ENCODE assay signal across 10 cellular contexts in genomic region chr2:176582990-176583481, GRCh38.
A peak's percentile ranks its signal among the peaks of the same experiment; 100 is the strongest.
DNase-seq lines count a peak whose midpoint lies in the region; ATAC-seq and TF ChIP-seq lines count a peak whose summit lies in the region.
"Had no signal": no experiment of that assay in that cellular context is flagged by ENCODE, and none has a peak within 500 bp of the region (broad histone marks: within the 10 kb centered on the region; RNA-seq: fewer than 3 reads in every experiment).

No MANE protein-coding gene starts in this region.

- no peaks in the 10 kb centered on the region for H4K20me1 ChIP-seq in SK-N-SH (ENCODE audit: insufficient read depth)

- no peak for TF ChIP-seq RAD21 in SK-N-SH (IDR thresholded peaks at IDR 0.05; ENCODE audit: low read length)

- no peak overlapping the region; the same call in 1 of the 2 replicates for H2AFZ ChIP-seq in SK-N-SH (ENCODE audit: low read depth)

- POLR2A ChIA-PET in SK-N-SH (lab: Yijun Ruan, JAX): interaction anchor here (0.6 to 1.3 kb wide), 2 partner anchors 9 to 54 kb away, joined by 3 read pairs; no protein-coding TSS in a partner anchor
- POLR2A ChIA-PET in activated CD4-positive, alpha-beta T cell treated with anti-CD3 and anti-CD28 coated beads for 36 hours (lab: Charles Lee): no interaction called here

- H3F3A ChIP-seq in SK-N-SH (replicated peaks; ENCODE audit: insufficient read depth): peaks cover 30% of the 10 kb centered on the region

- no peaks in the 10 kb centered on the region for H3K36me3 Mint-ChIP-seq in activated CD4-positive, alpha-beta T cell treated with anti-CD3 and anti-CD28 coated beads for 36 hours (ENCODE audit: low read depth)

- peak overlapping the region; percentile 40; the same call in 1 of the 2 replicates for H3K9ac ChIP-seq in SK-N-SH
- no peak overlapping the region for H3K9ac ChIP-seq in subcutaneous abdominal adipose tissue (ENCODE audit: low read length in 5 of 5)

- no peaks in the 10 kb centered on the region for H3K9me2 ChIP-seq in SK-N-SH

- H3K27me3 Mint-ChIP-seq in activated CD4-positive, alpha-beta T cell treated with anti-CD3 and anti-CD28 coated beads for 36 hours: peaks cover 22% of the 10 kb centered on the region

- H3K79me2 ChIP-seq in SK-N-SH (ENCODE audit: insufficient read depth): no peaks in the 10 kb centered on the region

- peaks cover 2% of the 10 kb centered on the region for H3K4me1 Mint-ChIP-seq in activated CD4-positive, alpha-beta T cell treated with anti-CD3 and anti-CD28 coated beads for 36 hours
- H3K4me1 Mint-ChIP-seq: B cell had no signal

- no peak overlapping the region for H3K4me3 Mint-ChIP-seq in activated CD4-positive, alpha-beta T cell treated with anti-CD3 and anti-CD28 coated beads for 36 hours
- H3K4me3 Mint-ChIP-seq: B cell had no signal

- peak in 1 of 2 donors; percentile 97 for ATAC-seq in left cardiac atrium
- no peak for ATAC-seq in HG03159 (IDR thresholded peaks at IDR 0.05; ENCODE audit: unreplicated experiment)
- ATAC-seq in activated CD4-positive, alpha-beta T cell treated with anti-CD3 and anti-CD28 coated beads for 36 hours: no peak

- no peaks in the 10 kb centered on the region for H3K9me3 Mint-ChIP-seq in activated CD4-positive, alpha-beta T cell treated with anti-CD3 and anti-CD28 coated beads for 36 hours (ENCODE audit: low read depth)

- H3K4me3 ChIP-seq in SK-N-SH (ENCODE audit: low read depth in 2 of 2, low read length in 1 of 2) (no peak overlapping the region; a peak in 1 of 4 replicates), subcutaneous abdominal adipose tissue (ENCODE audit: low read depth in 1 of 5, low read length in 5 of 5) (no peak overlapping the region)

- H3K36me3 ChIP-seq in SK-N-SH (replicated peaks in 1 of 2; ENCODE audit: control insufficient read depth in 1 of 2, insufficient read depth in 2 of 2, low read length in 1 of 2) (no peaks in the 10 kb centered on the region), subcutaneous abdominal adipose tissue (ENCODE audit: control insufficient read depth in 5 of 5, insufficient read depth in 5 of 5, low read length in 5 of 5) (no peaks in the 10 kb centered on the region)

- DNase-seq in NCI-H2196 (lab: John Stamatoyannopoulos, UW; ENCODE audit: unreplicated experiment): peak; percentile 26
- DNase-seq in NCI-H2196 treated with DMSO at 0.1 percent for 48 hours (lab: John Stamatoyannopoulos, UW; ENCODE audit: unreplicated experiment): no peak
- no peak for DNase-seq in SK-N-SH
- peak; percentile 30 for DNase-seq in left cardiac atrium
- DNase-seq in activated CD4-positive, alpha-beta T cell treated with anti-CD3 and anti-CD28 coated beads for 36 hours: no peak
- DNase-seq in stimulated activated CD4-positive, alpha-beta T cell treated with anti-CD3 and anti-CD28 coated beads, Interleukin-1b, Interleukin-23, amount 100 ng/mL, for 48 hours: no peak
- DNase-seq: stimulated activated CD4-positive, alpha-beta T cell treated with anti-CD3 and anti-CD28 coated beads, Interleukin-12 subunit alpha, Interleukin-12 subunit beta, amount 100 ng/mL, for 4 hours had no signal

- H3K27ac Mint-ChIP-seq in activated CD4-positive, alpha-beta T cell treated with anti-CD3 and anti-CD28 coated beads for 36 hours: no peak overlapping the region
- H3K27ac Mint-ChIP-seq: B cell had no signal

- H3K4me1 ChIP-seq in SK-N-SH (ENCODE audit: control insufficient read depth in 1 of 2, insufficient read depth in 2 of 2, low read depth in 1 of 2, low read length in 1 of 2) (peaks cover 21 to 23% of the 10 kb centered on the region in 2 experiments; a peak in 3 of 4 replicates), subcutaneous abdominal adipose tissue (ENCODE audit: control insufficient read depth in 5 of 5, insufficient read depth in 5 of 5, low read length in 5 of 5) (no peaks in the 10 kb centered on the region)

- TF ChIP-seq EP300 in SK-N-SH (IDR thresholded peaks at IDR 0.05; ENCODE audit: borderline replicate concordance in 1 of 2, low read depth in 1 of 2, low read length in 1 of 2): peak in 1 of 2 experiments; percentile 76; a peak in 2 of 4 replicates

- intact Hi-C loops in left cardiac atrium (cut with DNase I): no loop called here
- intact Hi-C loops in activated CD4-positive, alpha-beta T cell treated with anti-CD3 and anti-CD28 coated beads for 36 hours (cut with DNase I, micrococcal nuclease): no loop called here

- H3K27me3 ChIP-seq in SK-N-SH (ENCODE audit: insufficient read depth) (no peaks in the 10 kb centered on the region), subcutaneous abdominal adipose tissue (ENCODE audit: control insufficient read depth in 5 of 5, insufficient read depth in 4 of 5, low read length in 5 of 5) (peaks cover 0 to 4% (median 0%) of the 10 kb centered on the region in 5 donors)

- H3K9me3 ChIP-seq in SK-N-SH (no peaks in the 10 kb centered on the region), subcutaneous abdominal adipose tissue (ENCODE audit: control insufficient read depth in 5 of 5, low read length in 5 of 5) (peaks cover 0 to 3% (median 0%) of the 10 kb centered on the region in 5 donors)

- CTCF ChIA-PET in SK-N-SH (lab: Yijun Ruan, JAX): interaction anchor here (1.3 to 4.0 kb wide), 6 partner anchors 10 to 443 kb away, joined by 3 to 21 read pairs (median 7); no protein-coding TSS in a partner anchor
- CTCF ChIA-PET in activated CD4-positive, alpha-beta T cell treated with anti-CD3 and anti-CD28 coated beads for 36 hours (lab: Charles Lee): interaction anchor here (1.0 kb wide), 1 partner anchor 69 kb away, joined by 6 read pairs; no protein-coding TSS in a partner anchor

- peak overlapping the region; percentile 65 for H3K4me2 ChIP-seq in SK-N-SH

- no peak for TF ChIP-seq CTCF in SK-N-SH (IDR thresholded peaks at IDR 0.05)

- WGBS in SK-N-SH (ENCODE audit: low lambda C conversion rate): 4% methylated on average over 2 of the region's 2 CpGs

- H3K27ac ChIP-seq in SK-N-SH (ENCODE audit: low read depth in 2 of 2, low read length in 1 of 2): peak overlapping the region; percentile 68 to 84
- peak overlapping the region; percentile 58 for H3K27ac ChIP-seq in subcutaneous abdominal adipose tissue (ENCODE audit: low read depth, low read length)

TF ChIP-seq in SK-N-SH, 30 proteins besides CTCF, POLR2A, EP300 and RAD21 (continues in another document):
- TF ChIP-seq ELF1 (IDR thresholded peaks at IDR 0.05) (no peak), RXRA (IDR thresholded peaks at IDR 0.05; ENCODE audit: borderline replicate concordance, low read depth) (peak; percentile 98), SMC3 (IDR thresholded peaks at IDR 0.05; ENCODE audit: low read depth, low read length) (no peak), YY1 (IDR thresholded peaks at IDR 0.05; ENCODE audit: low read depth) (no peak), PBX3 (IDR thresholded peaks at IDR 0.05) (peak; percentile 72), RCOR1 (IDR thresholded peaks at IDR 0.05; ENCODE audit: low read length) (no peak), MAX (IDR thresholded peaks at IDR 0.05; ENCODE audit: low read depth) (peak; percentile 68; the same call in 1 of the 2 replicates), POLR2AphosphoS5 (IDR thresholded peaks at IDR 0.05; ENCODE audit: low read depth, low read length) (peak; percentile 70; the same call in 1 of the 2 replicates), FOXJ3 (CRISPR knock-in tag; IDR thresholded peaks at IDR 0.05) (no peak), IRF3 (IDR thresholded peaks at IDR 0.05; ENCODE audit: low read depth, low read length) (no peak), FOXM1 (IDR thresholded peaks at IDR 0.05; ENCODE audit: low read depth) (peak; percentile 34; the same call in 1 of the 2 replicates)

Comparison
In these comparisons a context has a peak if more than half of its experiments do, and no peak if none do; other contexts are left out.
1. DNase-seq: peak in NCI-H2196 (single experiment) and left cardiac atrium (single experiment); none in NCI-H2196 treated with DMSO at 0.1 percent for 48 hours (single experiment), SK-N-SH (single experiment), activated CD4-positive, alpha-beta T cell treated with anti-CD3 and anti-CD28 coated beads for 36 hours (single experiment) and stimulated activated CD4-positive, alpha-beta T cell treated with anti-CD3 and anti-CD28 coated beads, Interleukin-1b, Interleukin-23, amount 100 ng/mL, for 48 hours (single experiment).